Comparison of ENCODE assay signal across 1 cellular context in genomic region chr12:64404470-64405446, GRCh38.
TF ChIP-seq lines count a peak whose summit lies in the region.

No MANE protein-coding gene starts in this region.

TF ChIP-seq in HepG2, 621 proteins besides CTCF, POLR2A, EP300 and RAD21 (continued from another document and continues in another):
- TF ChIP-seq ZBTB40 (IDR thresholded peaks at IDR 0.05) (no peak), ZBTB40 (CRISPR knock-in tag; IDR thresholded peaks at IDR 0.05) (no peak), ZSCAN25 (CRISPR knock-in tag; IDR thresholded peaks at IDR 0.05) (peak; percentile 63; the same call in 1 of the 2 replicates), ZNF224 (CRISPR knock-in tag; IDR thresholded peaks at IDR 0.05) (no peak), IKZF1 (IDR thresholded peaks at IDR 0.05) (no peak), ZNF766 (CRISPR knock-in tag; IDR thresholded peaks at IDR 0.05; ENCODE audit: borderline replicate concordance) (no peak; the same call in 1 of the 2 replicates), NAIF1 (CRISPR knock-in tag; IDR thresholded peaks at IDR 0.05; ENCODE audit: borderline replicate concordance) (peak; percentile 93), DDIT3 (CRISPR knock-in tag; IDR thresholded peaks at IDR 0.05) (peak; percentile 100), IRF2 (CRISPR knock-in tag; IDR thresholded peaks at IDR 0.05) (peak; percentile 36; the same call in 1 of the 2 replicates), RBM22 (optimal IDR thresholded peaks at IDR 0.05; ENCODE audit: low read length) (no peak), AHR (CRISPR knock-in tag; IDR thresholded peaks at IDR 0.05) (peak; percentile 77; the same call in 1 of the 2 replicates), HMGXB4 (CRISPR knock-in tag; IDR thresholded peaks at IDR 0.05; ENCODE audit: borderline replicate concordance in 1 of 2, low read depth in 1 of 2) (peak; percentile 58 to 87), E2F5 (CRISPR knock-in tag; conservative IDR thresholded peaks at IDR 0.05) (no peak; the same call in 1 of the 2 replicates), ZNF331 (CRISPR knock-in tag; IDR thresholded peaks at IDR 0.05) (no peak), ZNF772 (CRISPR knock-in tag; IDR thresholded peaks at IDR 0.05) (no peak), SIX4 (CRISPR knock-in tag; IDR thresholded peaks at IDR 0.05) (no peak), TCF7 (IDR thresholded peaks at IDR 0.05; ENCODE audit: low read depth) (no peak), TMF1 (CRISPR knock-in tag; IDR thresholded peaks at IDR 0.05; ENCODE audit: low read depth) (no peak), DNMT3B (CRISPR knock-in tag; conservative IDR thresholded peaks at IDR 0.05) (0 out of 2 replicates have a peak, but pooled peaks have one; percentile 7), NCOR1 (IDR thresholded peaks at IDR 0.05; ENCODE audit: borderline replicate concordance, low read length) (no peak), ZFP90 (CRISPR knock-in tag; IDR thresholded peaks at IDR 0.05; ENCODE audit: borderline replicate concordance) (peak; percentile 41; the same call in 1 of the 2 replicates), ZNF264 (CRISPR knock-in tag; IDR thresholded peaks at IDR 0.05) (peak; percentile 29; the same call in 1 of the 2 replicates), ZNF577 (CRISPR knock-in tag; IDR thresholded peaks at IDR 0.05; ENCODE audit: borderline replicate concordance, low read depth) (no peak), ZNF552 (CRISPR knock-in tag; IDR thresholded peaks at IDR 0.05; ENCODE audit: borderline replicate concordance) (0 out of 2 replicates have a peak, but pooled peaks have one; percentile 38), SNAI1 (CRISPR knock-in tag; IDR thresholded peaks at IDR 0.05; ENCODE audit: borderline replicate concordance) (no peak), ZBTB10 (CRISPR knock-in tag; IDR thresholded peaks at IDR 0.05; ENCODE audit: borderline replicate concordance) (0 out of 2 replicates have a peak, but pooled peaks have one; percentile 35), ZNF160 (CRISPR knock-in tag; IDR thresholded peaks at IDR 0.05) (no peak; the same call in 1 of the 2 replicates), ZNF850 (CRISPR knock-in tag; conservative IDR thresholded peaks at IDR 0.05) (no peak), GABPB1 (CRISPR knock-in tag; IDR thresholded peaks at IDR 0.05) (peak; percentile 81), ARID3A (IDR thresholded peaks at IDR 0.05; ENCODE audit: low read depth, low read length) (no peak), TFDP1 (CRISPR knock-in tag; IDR thresholded peaks at IDR 0.05; ENCODE audit: borderline replicate concordance) (peak; percentile 45; the same call in 1 of the 2 replicates), FOXK2 (IDR thresholded peaks at IDR 0.05) (no peak), ZNF792 (CRISPR knock-in tag; IDR thresholded peaks at IDR 0.05) (no peak), ZMAT3 (CRISPR knock-in tag; conservative IDR thresholded peaks at IDR 0.05) (peak; percentile 4), PHF8 (CRISPR knock-in tag; IDR thresholded peaks at IDR 0.05) (peak; percentile 94), AFF4 (CRISPR knock-in tag; IDR thresholded peaks at IDR 0.05) (peak; percentile 34; the same call in 1 of the 2 replicates), ZZZ3 (CRISPR knock-in tag; IDR thresholded peaks at IDR 0.05; ENCODE audit: borderline replicate concordance) (no peak), ZNF329 (CRISPR knock-in tag; IDR thresholded peaks at IDR 0.05; ENCODE audit: low read depth) (no peak), DRAP1 (CRISPR knock-in tag; IDR thresholded peaks at IDR 0.05) (no peak), ZKSCAN1 (IDR thresholded peaks at IDR 0.05; ENCODE audit: low read length) (no peak)
